In the genomic region with DNA sequence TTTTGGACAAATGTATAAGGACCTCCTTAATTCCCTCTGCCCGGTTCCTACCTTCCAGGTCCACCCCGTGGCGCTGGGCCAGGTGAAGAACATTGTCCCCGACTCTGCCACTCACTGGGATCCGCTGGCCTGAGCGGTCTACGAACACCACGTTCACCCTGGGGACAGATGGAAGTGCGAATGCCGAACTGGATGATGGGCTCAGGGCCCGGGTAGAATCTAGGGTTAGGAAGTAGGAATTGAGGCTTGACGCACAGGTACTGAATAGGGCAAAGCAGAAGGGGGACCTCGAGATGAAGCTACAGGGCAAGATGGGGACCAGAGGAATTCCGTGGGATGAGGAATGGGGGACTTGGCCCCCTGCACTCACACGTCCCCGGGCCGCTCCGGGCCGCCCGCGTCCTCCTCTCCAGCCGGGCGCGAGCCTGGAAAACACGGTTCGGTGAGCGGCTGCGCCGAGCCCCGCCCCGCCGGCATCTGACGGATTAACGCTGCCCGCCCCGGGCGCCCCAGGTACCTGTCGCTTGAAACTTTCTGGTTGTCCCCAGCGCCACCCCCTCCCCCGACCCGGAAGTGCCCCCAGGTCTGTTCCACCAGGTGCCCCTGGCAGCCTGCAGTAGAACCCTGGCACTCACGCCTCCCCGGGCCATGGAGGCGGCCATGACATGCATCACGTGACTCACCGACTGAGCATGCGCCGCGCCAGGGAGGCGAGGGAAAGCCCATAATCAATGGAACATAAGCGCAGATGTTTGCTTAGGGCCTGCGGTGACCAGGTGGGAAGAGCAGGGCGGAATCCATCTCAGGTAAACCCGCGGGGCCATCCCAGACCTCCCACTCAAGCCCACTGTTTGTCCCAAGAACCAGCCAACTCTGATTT, we compare ENCODE assay signal across 1 cellular context.
TF ChIP-seq lines count a peak whose summit lies in the region.

A gene (minus strand): TSS at position 681 of the 880 bp plus-strand sequence. CDS start 19 bp downstream, at position 662.

TF ChIP-seq in K562, 482 proteins besides CTCF, POLR2A, EP300 and RAD21 (continued from another document and continues in another):
- TF ChIP-seq, protein P1, sequence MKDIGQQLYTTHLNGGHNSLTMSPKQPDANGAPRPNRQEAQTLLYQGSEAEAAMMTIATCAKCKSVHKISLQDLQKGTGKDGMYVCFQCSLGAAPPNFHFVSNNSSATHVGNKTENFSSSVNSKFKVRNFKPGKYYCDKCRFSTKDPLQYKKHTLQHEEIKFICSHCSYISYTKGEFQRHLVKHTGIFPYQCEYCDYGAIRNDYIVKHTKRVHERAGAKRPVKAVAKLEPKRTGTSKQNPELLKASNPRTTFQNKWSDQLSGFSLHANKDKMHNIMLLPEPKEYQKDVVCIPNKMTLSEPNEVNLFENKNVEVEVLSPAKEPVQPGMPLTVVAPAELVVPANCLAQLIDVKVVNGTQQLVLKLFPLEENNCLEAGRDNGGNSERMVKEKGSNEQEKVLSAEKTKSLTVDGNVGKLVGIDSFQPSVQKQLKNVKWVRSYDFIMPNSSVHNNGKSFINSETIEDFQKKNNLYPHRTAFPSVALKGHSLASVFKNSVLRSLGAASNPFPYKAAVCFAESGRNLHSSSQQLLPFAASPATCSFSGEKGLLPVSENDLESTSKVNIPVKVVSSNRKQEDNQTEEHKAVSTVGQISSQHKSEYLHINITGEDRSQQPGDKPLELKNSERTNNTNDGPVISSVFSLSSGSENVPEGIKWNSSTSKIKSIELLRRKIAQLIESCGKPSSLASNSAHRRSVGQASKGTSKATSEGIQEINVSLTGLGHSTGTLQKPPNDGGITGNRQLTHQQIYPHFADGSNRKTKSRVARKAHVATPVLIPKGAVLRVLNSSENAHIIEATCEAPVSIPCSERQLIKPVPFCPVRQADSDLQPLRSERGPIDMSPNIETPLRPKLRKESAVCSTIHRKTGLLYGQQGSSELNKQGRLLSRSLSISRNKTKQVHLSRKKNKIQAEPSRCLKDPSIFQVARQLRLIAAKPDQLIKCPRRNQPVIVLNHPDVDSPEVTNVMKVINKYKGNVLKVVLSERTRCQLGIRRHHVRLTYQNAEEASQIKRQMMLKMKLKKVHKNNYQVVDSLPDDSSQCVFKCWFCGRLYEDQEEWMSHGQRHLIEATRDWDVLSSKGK (CRISPR knock-in tag; IDR thresholded peaks at IDR 0.05), result no peak; the same call in 1 of the 2 replicates
- TF ChIP-seq POLR2AphosphoS5 (IDR thresholded peaks at IDR 0.05; ENCODE audit: control insufficient read depth, insufficient read depth, low read depth, low read length) (peak; percentile 84), POLR2B (IDR thresholded peaks at IDR 0.05; ENCODE audit: low read depth, partially characterized antibody) (peak; percentile 73), ZNF436 (CRISPR knock-in tag; IDR thresholded peaks at IDR 0.05) (no peak), NR2C2 (CRISPR knock-in tag; IDR thresholded peaks at IDR 0.05) (no peak), NR2C2 (tag; IDR thresholded peaks at IDR 0.05) (peak; percentile 55; the same call in 1 of the 2 replicates), KLF6 (CRISPR knock-in tag; IDR thresholded peaks at IDR 0.05; ENCODE audit: borderline replicate concordance) (no peak), SREBF1 (IDR thresholded peaks at IDR 0.05; ENCODE audit: borderline replicate concordance, low read depth, low read length) (no peak), POLR3G (IDR thresholded peaks at IDR 0.05; ENCODE audit: extremely low read depth, insufficient read length, insufficient replicate concordance) (no peak), BCOR (IDR thresholded peaks at IDR 0.05) (no peak), SMARCB1 (IDR thresholded peaks at IDR 0.05; ENCODE audit: insufficient read length, low read depth) (no peak), OTX1 (CRISPR knock-in tag; IDR thresholded peaks at IDR 0.05) (no peak), HLTF (IDR thresholded peaks at IDR 0.05) (no peak), ZNF23 (CRISPR knock-in tag; IDR thresholded peaks at IDR 0.05) (no peak), GTF2F1 (IDR thresholded peaks at IDR 0.05; ENCODE audit: low read depth, low read length) (peak; percentile 39; the same call in 1 of the 2 replicates), ZNF384 (IDR thresholded peaks at IDR 0.05; ENCODE audit: low read depth, low read length) (0 out of 2 replicates have a peak, but pooled peaks have one; percentile 21), SMAD1 (IDR thresholded peaks at IDR 0.05; ENCODE audit: low read depth, low read length, partially characterized antibody) (no peak), TOE1 (IDR thresholded peaks at IDR 0.05; ENCODE audit: borderline replicate concordance) (peak; percentile 100), TOE1 (CRISPR knock-in tag; IDR thresholded peaks at IDR 0.05; ENCODE audit: borderline replicate concordance, low read depth) (no peak), ZNF232 (CRISPR knock-in tag; IDR thresholded peaks at IDR 0.05) (no peak), NR1H2 (CRISPR knock-in tag; IDR thresholded peaks at IDR 0.05) (0 out of 2 replicates have a peak, but pooled peaks have one; percentile 42), ZNF780A (CRISPR knock-in tag; IDR thresholded peaks at IDR 0.05) (peak; percentile 80; the same call in 1 of the 2 replicates), STAT5A (IDR thresholded peaks at IDR 0.05; ENCODE audit: borderline replicate concordance, low read length) (no peak; the same call in 1 of the 2 replicates), NFATC3 (IDR thresholded peaks at IDR 0.05) (no peak), MAZ (CRISPR knock-in tag; conservative IDR thresholded peaks at IDR 0.05 in 1 of 2, IDR thresholded peaks at IDR 0.05 in 1 of 2) (peak; percentile 56 to 62; a peak in 3 of 4 replicates), ZNF143 (CRISPR knock-in tag; IDR thresholded peaks at IDR 0.05) (no peak), FOXA3 (CRISPR knock-in tag; conservative IDR thresholded peaks at IDR 0.05 in 1 of 2, IDR thresholded peaks at IDR 0.05 in 1 of 2) (no peak), ZNF778 (CRISPR knock-in tag; IDR thresholded peaks at IDR 0.05) (no peak), BACH1 (tag; IDR thresholded peaks at IDR 0.05) (no peak), ARID2 (IDR thresholded peaks at IDR 0.05) (no peak), E2F3 (CRISPR knock-in tag; IDR thresholded peaks at IDR 0.05) (no peak), GATAD2A (IDR thresholded peaks at IDR 0.05) (no peak), ZBED1 (IDR thresholded peaks at IDR 0.05) (0 out of 2 replicates have a peak, but pooled peaks have one; percentile 34), PML (IDR thresholded peaks at IDR 0.05; ENCODE audit: low read length) (no peak; the same call in 1 of the 2 replicates), PTRF (tag; IDR thresholded peaks at IDR 0.05) (no peak)
- TF ChIP-seq, protein P2, sequence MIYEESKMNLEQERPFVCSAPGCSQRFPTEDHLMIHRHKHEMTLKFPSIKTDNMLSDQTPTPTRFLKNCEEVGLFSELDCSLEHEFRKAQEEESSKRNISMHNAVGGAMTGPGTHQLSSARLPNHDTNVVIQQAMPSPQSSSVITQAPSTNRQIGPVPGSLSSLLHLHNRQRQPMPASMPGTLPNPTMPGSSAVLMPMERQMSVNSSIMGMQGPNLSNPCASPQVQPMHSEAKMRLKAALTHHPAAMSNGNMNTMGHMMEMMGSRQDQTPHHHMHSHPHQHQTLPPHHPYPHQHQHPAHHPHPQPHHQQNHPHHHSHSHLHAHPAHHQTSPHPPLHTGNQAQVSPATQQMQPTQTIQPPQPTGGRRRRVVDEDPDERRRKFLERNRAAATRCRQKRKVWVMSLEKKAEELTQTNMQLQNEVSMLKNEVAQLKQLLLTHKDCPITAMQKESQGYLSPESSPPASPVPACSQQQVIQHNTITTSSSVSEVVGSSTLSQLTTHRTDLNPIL (CRISPR knock-in tag; IDR thresholded peaks at IDR 0.05), result no peak
- TF ChIP-seq, protein P3, sequence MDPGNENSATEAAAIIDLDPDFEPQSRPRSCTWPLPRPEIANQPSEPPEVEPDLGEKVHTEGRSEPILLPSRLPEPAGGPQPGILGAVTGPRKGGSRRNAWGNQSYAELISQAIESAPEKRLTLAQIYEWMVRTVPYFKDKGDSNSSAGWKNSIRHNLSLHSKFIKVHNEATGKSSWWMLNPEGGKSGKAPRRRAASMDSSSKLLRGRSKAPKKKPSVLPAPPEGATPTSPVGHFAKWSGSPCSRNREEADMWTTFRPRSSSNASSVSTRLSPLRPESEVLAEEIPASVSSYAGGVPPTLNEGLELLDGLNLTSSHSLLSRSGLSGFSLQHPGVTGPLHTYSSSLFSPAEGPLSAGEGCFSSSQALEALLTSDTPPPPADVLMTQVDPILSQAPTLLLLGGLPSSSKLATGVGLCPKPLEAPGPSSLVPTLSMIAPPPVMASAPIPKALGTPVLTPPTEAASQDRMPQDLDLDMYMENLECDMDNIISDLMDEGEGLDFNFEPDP (CRISPR knock-in tag; IDR thresholded peaks at IDR 0.05), result no peak
- TF ChIP-seq, protein P4, sequence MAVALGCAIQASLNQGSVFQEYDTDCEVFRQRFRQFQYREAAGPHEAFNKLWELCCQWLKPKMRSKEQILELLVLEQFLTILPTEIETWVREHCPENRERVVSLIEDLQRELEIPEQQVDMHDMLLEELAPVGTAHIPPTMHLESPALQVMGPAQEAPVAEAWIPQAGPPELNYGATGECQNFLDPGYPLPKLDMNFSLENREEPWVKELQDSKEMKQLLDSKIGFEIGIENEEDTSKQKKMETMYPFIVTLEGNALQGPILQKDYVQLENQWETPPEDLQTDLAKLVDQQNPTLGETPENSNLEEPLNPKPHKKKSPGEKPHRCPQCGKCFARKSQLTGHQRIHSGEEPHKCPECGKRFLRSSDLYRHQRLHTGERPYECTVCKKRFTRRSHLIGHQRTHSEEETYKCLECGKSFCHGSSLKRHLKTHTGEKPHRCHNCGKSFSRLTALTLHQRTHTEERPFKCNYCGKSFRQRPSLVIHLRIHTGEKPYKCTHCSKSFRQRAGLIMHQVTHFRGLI (CRISPR knock-in tag; IDR thresholded peaks at IDR 0.05), result no peak
- TF ChIP-seq, protein P5, sequence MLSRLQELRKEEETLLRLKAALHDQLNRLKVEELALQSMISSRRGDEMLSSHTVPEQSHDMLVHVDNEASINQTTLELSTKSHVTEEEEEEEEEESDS (CRISPR knock-in tag; IDR thresholded peaks at IDR 0.05), result no peak
- TF ChIP-seq, protein P6, sequence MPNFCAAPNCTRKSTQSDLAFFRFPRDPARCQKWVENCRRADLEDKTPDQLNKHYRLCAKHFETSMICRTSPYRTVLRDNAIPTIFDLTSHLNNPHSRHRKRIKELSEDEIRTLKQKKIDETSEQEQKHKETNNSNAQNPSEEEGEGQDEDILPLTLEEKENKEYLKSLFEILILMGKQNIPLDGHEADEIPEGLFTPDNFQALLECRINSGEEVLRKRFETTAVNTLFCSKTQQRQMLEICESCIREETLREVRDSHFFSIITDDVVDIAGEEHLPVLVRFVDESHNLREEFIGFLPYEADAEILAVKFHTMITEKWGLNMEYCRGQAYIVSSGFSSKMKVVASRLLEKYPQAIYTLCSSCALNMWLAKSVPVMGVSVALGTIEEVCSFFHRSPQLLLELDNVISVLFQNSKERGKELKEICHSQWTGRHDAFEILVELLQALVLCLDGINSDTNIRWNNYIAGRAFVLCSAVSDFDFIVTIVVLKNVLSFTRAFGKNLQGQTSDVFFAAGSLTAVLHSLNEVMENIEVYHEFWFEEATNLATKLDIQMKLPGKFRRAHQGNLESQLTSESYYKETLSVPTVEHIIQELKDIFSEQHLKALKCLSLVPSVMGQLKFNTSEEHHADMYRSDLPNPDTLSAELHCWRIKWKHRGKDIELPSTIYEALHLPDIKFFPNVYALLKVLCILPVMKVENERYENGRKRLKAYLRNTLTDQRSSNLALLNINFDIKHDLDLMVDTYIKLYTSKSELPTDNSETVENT (CRISPR knock-in tag; IDR thresholded peaks at IDR 0.05), result peak; percentile 40; the same call in 1 of the 2 replicates
- TF ChIP-seq, protein P7, sequence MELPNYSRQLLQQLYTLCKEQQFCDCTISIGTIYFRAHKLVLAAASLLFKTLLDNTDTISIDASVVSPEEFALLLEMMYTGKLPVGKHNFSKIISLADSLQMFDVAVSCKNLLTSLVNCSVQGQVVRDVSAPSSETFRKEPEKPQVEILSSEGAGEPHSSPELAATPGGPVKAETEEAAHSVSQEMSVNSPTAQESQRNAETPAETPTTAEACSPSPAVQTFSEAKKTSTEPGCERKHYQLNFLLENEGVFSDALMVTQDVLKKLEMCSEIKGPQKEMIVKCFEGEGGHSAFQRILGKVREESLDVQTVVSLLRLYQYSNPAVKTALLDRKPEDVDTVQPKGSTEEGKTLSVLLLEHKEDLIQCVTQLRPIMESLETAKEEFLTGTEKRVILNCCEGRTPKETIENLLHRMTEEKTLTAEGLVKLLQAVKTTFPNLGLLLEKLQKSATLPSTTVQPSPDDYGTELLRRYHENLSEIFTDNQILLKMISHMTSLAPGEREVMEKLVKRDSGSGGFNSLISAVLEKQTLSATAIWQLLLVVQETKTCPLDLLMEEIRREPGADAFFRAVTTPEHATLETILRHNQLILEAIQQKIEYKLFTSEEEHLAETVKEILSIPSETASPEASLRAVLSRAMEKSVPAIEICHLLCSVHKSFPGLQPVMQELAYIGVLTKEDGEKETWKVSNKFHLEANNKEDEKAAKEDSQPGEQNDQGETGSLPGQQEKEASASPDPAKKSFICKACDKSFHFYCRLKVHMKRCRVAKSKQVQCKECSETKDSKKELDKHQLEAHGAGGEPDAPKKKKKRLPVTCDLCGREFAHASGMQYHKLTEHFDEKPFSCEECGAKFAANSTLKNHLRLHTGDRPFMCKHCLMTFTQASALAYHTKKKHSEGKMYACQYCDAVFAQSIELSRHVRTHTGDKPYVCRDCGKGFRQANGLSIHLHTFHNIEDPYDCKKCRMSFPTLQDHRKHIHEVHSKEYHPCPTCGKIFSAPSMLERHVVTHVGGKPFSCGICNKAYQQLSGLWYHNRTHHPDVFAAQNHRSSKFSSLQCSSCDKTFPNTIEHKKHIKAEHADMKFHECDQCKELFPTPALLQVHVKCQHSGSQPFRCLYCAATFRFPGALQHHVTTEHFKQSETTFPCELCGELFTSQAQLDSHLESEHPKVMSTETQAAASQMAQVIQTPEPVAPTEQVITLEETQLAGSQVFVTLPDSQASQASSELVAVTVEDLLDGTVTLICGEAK (IDR thresholded peaks at IDR 0.05), result no peak
- TF ChIP-seq, protein P7 (CRISPR knock-in tag; IDR thresholded peaks at IDR 0.05), result no peak
